ENCODE assay signal across 8 cellular contexts in genomic region chr10:930415-931325, GRCh38. TPM values are rescaled to one million over a fixed set of nuclear protein-coding genes. Genes with fewer than 3 reads are reported as not detected.
A peak's percentile ranks its signal among the peaks of the same experiment; 100 is the strongest.
DNase-seq lines count a peak whose midpoint lies in the region; ATAC-seq, FAIRE-seq and TF ChIP-seq lines count a peak whose summit lies in the region.

No MANE protein-coding gene starts in this region.

- peak; percentile 28 for DNase-seq in BE2C
- peak; percentile 60 for DNase-seq in activated naive CD8-positive, alpha-beta T cell treated with anti-CD3 and anti-CD28 coated beads, Interleukin-2, amount 10 ng/mL, durations not matched to agents 7 days and 5 days
- DNase-seq in left ventricle myocardium inferior: peak; percentile 33
- no peak for DNase-seq in prostate gland (ENCODE audit: low spot score)
- no peak for DNase-seq in urothelium cell line (ENCODE audit: low spot score)
- DNase-seq in DMS153 treated with DMSO at 0.1 percent for 48 hours (lab: John Stamatoyannopoulos, UW; ENCODE audit: unreplicated experiment): no peak

- peaks cover 13% of the 10 kb centered on the region for H3K36me3 Mint-ChIP-seq in activated naive CD8-positive, alpha-beta T cell treated with anti-CD3 and anti-CD28 coated beads, Interleukin-2, amount 10 ng/mL, durations not matched to agents 7 days and 5 days

- H3K9me3 ChIP-seq in BE2C: no peaks in the 10 kb centered on the region
- H3K9me3 ChIP-seq in OCI-LY3 (ENCODE audit: insufficient read depth, low read length): no peaks in the 10 kb centered on the region
- H3K9me3 ChIP-seq in left ventricle myocardium inferior (replicated peaks): no peaks in the 10 kb centered on the region
- H3K9me3 ChIP-seq in prostate gland: no peaks in the 10 kb centered on the region

- H3K9ac ChIP-seq in OCI-LY3 (ENCODE audit: low read length): peak overlapping the region; percentile 89

- H2AFZ ChIP-seq in OCI-LY3 (ENCODE audit: low read depth, low read length): no peak overlapping the region

- H3K27me3 Mint-ChIP-seq in activated naive CD8-positive, alpha-beta T cell treated with anti-CD3 and anti-CD28 coated beads, Interleukin-2, amount 10 ng/mL, durations not matched to agents 7 days and 5 days: no peaks in the 10 kb centered on the region

- H3K27me3 ChIP-seq in BE2C: no peaks in the 10 kb centered on the region
- 0 out of 2 replicates have a peak, but pooled peaks cover 4% of the 10 kb centered on the region for H3K27me3 ChIP-seq in OCI-LY3 (ENCODE audit: low read depth, low read length)
- no peaks in the 10 kb centered on the region for H3K27me3 ChIP-seq in left ventricle myocardium inferior (ENCODE audit: low read depth)
- no peaks in the 10 kb centered on the region for H3K27me3 ChIP-seq in prostate gland (replicated peaks; ENCODE audit: insufficient read depth)

- TF ChIP-seq CTCF in BE2C (IDR thresholded peaks at IDR 0.05; ENCODE audit: low read depth, low read length) (no peak), OCI-LY3 (IDR thresholded peaks at IDR 0.05; ENCODE audit: low read depth, low read length) (no peak), left ventricle myocardium inferior (IDR thresholded peaks at IDR 0.05; ENCODE audit: borderline replicate concordance) (no peak), prostate gland (IDR thresholded peaks at IDR 0.05) (no peak)

- H3K27ac ChIP-seq in OCI-LY3 (ENCODE audit: low read length) (peak overlapping the region; percentile 91), left ventricle myocardium inferior (replicated peaks) (peak overlapping the region; percentile 97), prostate gland (peak overlapping the region; percentile 83 to 91)

- ATAC-seq in GM21737 (IDR thresholded peaks at IDR 0.05; ENCODE audit: unreplicated experiment): peak; percentile 5
- ATAC-seq in activated naive CD8-positive, alpha-beta T cell treated with anti-CD3 and anti-CD28 coated beads, Interleukin-2, amount 10 ng/mL, durations not matched to agents 7 days and 5 days (ENCODE audit: low read depth): peak; percentile 2

- peak overlapping the region; percentile 98 for H3K27ac Mint-ChIP-seq in activated naive CD8-positive, alpha-beta T cell treated with anti-CD3 and anti-CD28 coated beads, Interleukin-2, amount 10 ng/mL, durations not matched to agents 7 days and 5 days

- peak overlapping the region; percentile 87 for H3K4me3 ChIP-seq in BE2C (ENCODE audit: low read depth, low read length)
- H3K4me3 ChIP-seq in OCI-LY3 (ENCODE audit: low read length): peak overlapping the region; percentile 98
- peak overlapping the region; percentile 81 for H3K4me3 ChIP-seq in left ventricle myocardium inferior
- peak overlapping the region; percentile 80 to 82 for H3K4me3 ChIP-seq in prostate gland

- intact Hi-C loops in left ventricle myocardium inferior (cut with micrococcal nuclease) (no loop called here), prostate gland (cut with DNase I) (loop anchor here (5.0 kb wide), 2 partner anchors 57 to 117 kb away; partner anchors contain the start of genes GTPBP4 and IDI1)

- WGBS in prostate gland: 1% methylated on average over 59 of the region's 73 CpGs

- TF ChIP-seq POLR2A in prostate gland (IDR thresholded peaks at IDR 0.05): peak; percentile 15

- no peak for FAIRE-seq in urothelium cell line (lab: Jason Lieb, UNC)

- H3K4me2 ChIP-seq in OCI-LY3 (ENCODE audit: low read length): peak overlapping the region; percentile 89

- no peaks in the 10 kb centered on the region for H3K4me1 ChIP-seq in BE2C
- H3K4me1 ChIP-seq in OCI-LY3 (ENCODE audit: low read length): peaks cover 23% of the 10 kb centered on the region
- H3K4me1 ChIP-seq in left ventricle myocardium inferior: peaks cover 50% of the 10 kb centered on the region
- H3K4me1 ChIP-seq in prostate gland (replicated peaks): no peaks in the 10 kb centered on the region

- POLR2A ChIA-PET in activated naive CD8-positive, alpha-beta T cell treated with anti-CD3 and anti-CD28 coated beads, Interleukin-2, amount 10 ng/mL, durations not matched to agents 7 days and 5 days (lab: Charles Lee): interaction anchor here (0.9 to 4.7 kb wide), 10 partner anchors 11 to 795 kb away, joined by 3 to 23 read pairs (median 5); partner anchors contain the start of genes GTPBP4, IDI1, WDR37 and ZMYND11

- H4K20me1 ChIP-seq in OCI-LY3 (ENCODE audit: insufficient read depth, low read length): peaks cover 46% of the 10 kb centered on the region

- peaks cover 7% of the 10 kb centered on the region for H3K36me3 ChIP-seq in BE2C
- peaks cover 7% of the 10 kb centered on the region for H3K36me3 ChIP-seq in OCI-LY3 (replicated peaks; ENCODE audit: low read depth, low read length)
- peaks cover 4% of the 10 kb centered on the region for H3K36me3 ChIP-seq in left ventricle myocardium inferior
- no peaks in the 10 kb centered on the region for H3K36me3 ChIP-seq in prostate gland

- H3K9me3 Mint-ChIP-seq in activated naive CD8-positive, alpha-beta T cell treated with anti-CD3 and anti-CD28 coated beads, Interleukin-2, amount 10 ng/mL, durations not matched to agents 7 days and 5 days: no peaks in the 10 kb centered on the region

- peaks cover 58% of the 10 kb centered on the region for H3K79me2 ChIP-seq in OCI-LY3 (ENCODE audit: low read length)

- peaks cover 29% of the 10 kb centered on the region for H3K4me1 Mint-ChIP-seq in activated naive CD8-positive, alpha-beta T cell treated with anti-CD3 and anti-CD28 coated beads, Interleukin-2, amount 10 ng/mL, durations not matched to agents 7 days and 5 days

- peak overlapping the region; percentile 98 for H3K4me3 Mint-ChIP-seq in activated naive CD8-positive, alpha-beta T cell treated with anti-CD3 and anti-CD28 coated beads, Interleukin-2, amount 10 ng/mL, durations not matched to agents 7 days and 5 days

RNA-seq across cellular contexts. Expression of gene LARP4B, which starts 0.8 kb away (rescaled TPM):
- 47.5 TPM for polyA plus RNA-seq in BE2C (2012; ENCODE audit: insufficient read depth, insufficient read length, low read depth)
- total RNA-seq in activated naive CD8-positive, alpha-beta T cell treated with anti-CD3 and anti-CD28 coated beads, Interleukin-2, amount 10 ng/mL, durations not matched to agents 7 days and 5 days: 10 to 100 TPM; 98.1 to 99.8 TPM
- 64.2 TPM for total RNA-seq in left ventricle myocardium inferior
- 10 to 100 TPM; 51.9 to 95.4 TPM for total RNA-seq in prostate gland

RNA-seq across cellular contexts. Expression of gene GTPBP4, which starts 57.6 kb away (rescaled TPM):
- polyA plus RNA-seq in BE2C (2012; ENCODE audit: insufficient read depth, insufficient read length, low read depth): 153 TPM
- total RNA-seq in activated naive CD8-positive, alpha-beta T cell treated with anti-CD3 and anti-CD28 coated beads, Interleukin-2, amount 10 ng/mL, durations not matched to agents 7 days and 5 days: 10 to 100 TPM; 58.6 to 61.1 TPM
- total RNA-seq in left ventricle myocardium inferior (33.8 TPM), prostate gland (10 to 100 TPM; 15.6 to 39.9 TPM)

Comparison
In these comparisons a context has a peak if more than half of its experiments do, and no peak if none do; other contexts are left out.
1. DNase-seq: peak in BE2C (single experiment), activated naive CD8-positive, alpha-beta T cell treated with anti-CD3 and anti-CD28 coated beads, Interleukin-2, amount 10 ng/mL, durations not matched to agents 7 days and 5 days (single experiment) and left ventricle myocardium inferior (single experiment); none in prostate gland (single experiment), urothelium cell line (single experiment) and DMS153 treated with DMSO at 0.1 percent for 48 hours (single experiment).
2. Peak in every context shown above with its lines, with median percentiles within 50 percentile points of each other: H3K4me3 ChIP-seq and H3K27ac ChIP-seq.